In the genomic region with DNA sequence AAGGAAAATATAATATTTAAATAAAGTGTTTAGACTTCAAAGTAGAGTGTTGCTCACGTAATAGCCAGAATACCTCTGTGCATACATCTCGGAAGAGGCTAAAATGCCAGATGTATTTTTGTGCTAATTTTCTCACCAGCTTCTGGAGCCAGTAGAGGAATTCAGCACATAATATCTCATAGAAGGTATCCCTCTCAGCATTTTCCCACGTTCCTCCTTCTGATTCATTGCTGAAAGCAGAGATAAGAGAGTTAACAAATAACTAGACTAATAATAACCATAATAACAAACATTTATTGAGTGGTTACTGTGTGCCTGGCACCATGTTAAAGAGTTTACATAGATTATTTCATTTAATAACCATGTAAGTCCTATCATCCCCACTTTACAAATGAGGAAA, we compare ENCODE assay signal across 28 cellular contexts.
A peak's percentile ranks its signal among the peaks of the same experiment; 100 is the strongest.
DNase-seq lines count a peak whose midpoint lies in the region; ATAC-seq, FAIRE-seq and TF ChIP-seq lines count a peak whose summit lies in the region.
"Had no signal": no experiment of that assay in that cellular context is flagged by ENCODE, and none has a peak within 500 bp of the region (broad histone marks: within the 10 kb centered on the region; RNA-seq: fewer than 3 reads in every experiment).

No MANE protein-coding gene starts in this region.

- BruUV-seq in mammary epithelial cell (replicated peaks; lab: Mats Ljungman, UMichigan) = TSS peak; percentile 7
- no TSS peak for BruUV-seq in MCF 10A (replicated peaks; lab: Mats Ljungman, UMichigan)

- POLR2A ChIA-PET in MCF 10A (lab: Yijun Ruan, JAX) = interaction anchor here (0.6 kb wide), 1 partner anchor 167 kb away, joined by 3 read pairs; no protein-coding TSS in a partner anchor

- CTCF ChIA-PET in mammary epithelial cell (lab: Charles Lee; ENCODE audit: low non-redundant PET) = no interaction called here
- CTCF ChIA-PET in MCF 10A (lab: Yijun Ruan, JAX) = no interaction called here

- H3K27ac ChIP-seq in mammary epithelial cell (ENCODE audit: insufficient read depth, low read depth, low read length) (no peak overlapping the region), pancreas (peak overlapping the region in 1 of 4 donors; percentile 15), gastrocnemius medialis (no peak overlapping the region)
- H3K27ac ChIP-seq: 22Rv1; A549; BLaER1 treated with 17β-estradiol and CSF1 and Interleukin-3, amounts not matched to agents 10 nM and 100 nM; GM23248 had no signal

- no peak for DNase-seq in mammary epithelial cell
- DNase-seq in MCF 10A (ENCODE audit: unreplicated experiment) = no peak
- DNase-seq in fibroblast of pulmonary artery (ENCODE audit: low read depth) = peak; percentile 30
- no peak for DNase-seq in pancreas
- DNase-seq in NCI-H446 treated with DMSO at 0.1 percent for 48 hours (lab: John Stamatoyannopoulos, UW) = no peak
- DNase-seq in NCI-H345 treated with DMSO at 0.1 percent for 48 hours (lab: John Stamatoyannopoulos, UW; ENCODE audit: unreplicated experiment) = no peak
- no peak for DNase-seq in 8988T
- DNase-seq in gastrocnemius medialis = no peak
- DNase-seq: ACHN; AML-193; BE2C; CD4-positive, alpha-beta T cell; CD8-positive, alpha-beta memory T cell; DMS 273 treated with DMSO at 0.1 percent for 48 hours; DMS79; EL; GDM1; GM23248; H7; HCEC 1CT had no signal

- H3K4me2 ChIP-seq in mammary epithelial cell (ENCODE audit: insufficient read depth, low read depth, low read length) = no peak overlapping the region
- H3K4me2 ChIP-seq: A549; BLaER1 treated with 17β-estradiol and CSF1 and Interleukin-3, amounts not matched to agents 10 nM and 100 nM had no signal

- TF ChIP-seq POLR2A in gastrocnemius medialis (IDR thresholded peaks at IDR 0.05) = no peak

- H3K27me3 Mint-ChIP-seq in MCF 10A (ENCODE audit: insufficient read depth, unreplicated experiment) = no peaks in the 10 kb centered on the region
- H3K27me3 Mint-ChIP-seq: CD4-positive, alpha-beta T cell; CD8-positive, alpha-beta memory T cell had no signal

- no peak overlapping the region for H3K4me3 Mint-ChIP-seq in MCF 10A (ENCODE audit: unreplicated experiment)
- H3K4me3 Mint-ChIP-seq: CD14-positive monocyte; CD4-positive, alpha-beta T cell; CD8-positive, alpha-beta memory T cell had no signal

- ATAC-seq in pancreas (peak; percentile 50 to 84 (median 77)), gastrocnemius medialis (no peak)
- ATAC-seq: A549 had no signal

- 100% methylated on average over 3 of the region's 3 CpGs for WGBS in mammary epithelial cell (ENCODE audit: low coverage, missing lambda C conversion rate)
- WGBS in pancreas, 2 donors = 15 to 19% methylated on average over 3 of the region's 3 CpGs

- H3K4me1 ChIP-seq in mammary epithelial cell (ENCODE audit: insufficient read depth, low read length) = no peaks in the 10 kb centered on the region
- peaks cover 0 to 14% (median 8%) of the 10 kb centered on the region in 3 donors for H3K4me1 ChIP-seq in pancreas
- H3K4me1 ChIP-seq in gastrocnemius medialis = no peaks in the 10 kb centered on the region
- H3K4me1 ChIP-seq: BE2C; BLaER1 treated with 17β-estradiol and CSF1 and Interleukin-3, amounts not matched to agents 10 nM and 100 nM had no signal

- H2AFZ ChIP-seq in mammary epithelial cell (ENCODE audit: low read depth, low read length) = no peak overlapping the region
- H2AFZ ChIP-seq: GM23248 had no signal

- no peak overlapping the region for H3K4me3 ChIP-seq in mammary epithelial cell (replicated peaks in 1 of 3; ENCODE audit: insufficient read depth in 1 of 3, low read depth in 2 of 3, low read length in 3 of 3)
- no peak overlapping the region for H3K4me3 ChIP-seq in fibroblast of pulmonary artery (replicated peaks; ENCODE audit: low read depth, low read length)
- no peak overlapping the region for H3K4me3 ChIP-seq in pancreas
- no peak overlapping the region for H3K4me3 ChIP-seq in gastrocnemius medialis
- H3K4me3 ChIP-seq: A549; BLaER1 treated with 17β-estradiol and CSF1 and Interleukin-3, amounts not matched to agents 10 nM and 100 nM; GM23248 had no signal

- H3K27me3 ChIP-seq in mammary epithelial cell (ENCODE audit: insufficient read depth, low read length) (no peaks in the 10 kb centered on the region), pancreas (no peaks in the 10 kb centered on the region), gastrocnemius medialis (no peaks in the 10 kb centered on the region)
- H3K27me3 ChIP-seq: BE2C; BLaER1 treated with 17β-estradiol and CSF1 and Interleukin-3, amounts not matched to agents 10 nM and 100 nM had no signal

- no peak overlapping the region for H3K9ac ChIP-seq in mammary epithelial cell (ENCODE audit: insufficient read depth, low read length)
- H3K9ac ChIP-seq: BLaER1 treated with 17β-estradiol and CSF1 and Interleukin-3, amounts not matched to agents 10 nM and 100 nM; GM23248 had no signal

- dilution Hi-C loops in mammary epithelial cell (cut with HindIII; ENCODE audit: low sequenced_read_pairs) = no loop called here

- H3K79me2 ChIP-seq in mammary epithelial cell (ENCODE audit: insufficient read depth, low read length) = no peaks in the 10 kb centered on the region

- no peaks in the 10 kb centered on the region for H3K36me3 Mint-ChIP-seq in MCF 10A (ENCODE audit: insufficient read depth, unreplicated experiment)

- intact Hi-C loops in mammary epithelial cell (cut with micrococcal nuclease) = no loop called here
- intact Hi-C loops in MCF 10A (cut with micrococcal nuclease) = no loop called here
- intact Hi-C loops in pancreas (cut with DNase I) = no loop called here
- intact Hi-C loops in gastrocnemius medialis (cut with DNase I; ENCODE audit: low total_unique reads) = no loop called here

- TF ChIP-seq CTCF in mammary epithelial cell (conservative IDR thresholded peaks at IDR 0.05 in 1 of 2, IDR thresholded peaks at IDR 0.05 in 1 of 2; ENCODE audit: extremely low read depth in 1 of 2, insufficient read depth in 1 of 2, low read depth in 1 of 2, low read length in 2 of 2) (no peak), MCF 10A (IDR thresholded peaks at IDR 0.05; ENCODE audit: unreplicated experiment) (no peak), fibroblast of pulmonary artery (IDR thresholded peaks at IDR 0.05; ENCODE audit: low read length, missing control alignments) (no peak), pancreas (IDR thresholded peaks at IDR 0.05) (no peak), gastrocnemius medialis (IDR thresholded peaks at IDR 0.05 in 4 of 5, conservative IDR thresholded peaks at IDR 0.05 in 1 of 5) (no peak)

- H4K20me1 ChIP-seq in mammary epithelial cell (ENCODE audit: insufficient read depth, low read length) = no peaks in the 10 kb centered on the region

- no peak overlapping the region for H3K27ac Mint-ChIP-seq in MCF 10A (ENCODE audit: low read depth, unreplicated experiment)
- H3K27ac Mint-ChIP-seq: CD14-positive monocyte; CD4-positive, alpha-beta T cell; CD8-positive, alpha-beta memory T cell had no signal

- FAIRE-seq in pancreas (lab: Jason Lieb, UNC) = no peak
- FAIRE-seq: A549, D721Med, GM12891, GM18507, H1 had no signal

- H3K36me3 ChIP-seq in mammary epithelial cell (ENCODE audit: insufficient read depth, low read length) (no peaks in the 10 kb centered on the region), pancreas (no peaks in the 10 kb centered on the region), gastrocnemius medialis (no peaks in the 10 kb centered on the region)
- H3K36me3 ChIP-seq: BE2C had no signal

- no peaks in the 10 kb centered on the region for H3K4me1 Mint-ChIP-seq in MCF 10A (ENCODE audit: insufficient read depth, unreplicated experiment)
- H3K4me1 Mint-ChIP-seq: CD14-positive monocyte; CD8-positive, alpha-beta memory T cell had no signal

- H3K9me3 ChIP-seq in mammary epithelial cell (replicated peaks; ENCODE audit: insufficient read depth, low read length) (no peaks in the 10 kb centered on the region), pancreas (no peaks in the 10 kb centered on the region), gastrocnemius medialis (no peaks in the 10 kb centered on the region)
- H3K9me3 ChIP-seq: A549, BE2C had no signal

- in situ Hi-C loops in mammary epithelial cell (cut with MboI; ENCODE audit: low sequenced_read_pairs in 2 of 2) (loop anchor here (25.0 kb wide), 2 partner anchors 567 to 817 kb away; no protein-coding TSS in a partner anchor), gastrocnemius medialis (cut with MboI; ENCODE audit: low sequenced_read_pairs in 4 of 4) (loop anchor here in 2 of 4 donors (25.0 kb wide), 2 partner anchors 567 to 817 kb away; no protein-coding TSS in a partner anchor)

- H3K9me3 Mint-ChIP-seq in MCF 10A (ENCODE audit: unreplicated experiment) = no peaks in the 10 kb centered on the region
- H3K9me3 Mint-ChIP-seq: CD4-positive, alpha-beta T cell; CD8-positive, alpha-beta memory T cell had no signal

Comparison
In these comparisons a context has a peak if more than half of its experiments do, and no peak if none do; other contexts are left out.
1. ATAC-seq: peak in pancreas (4 of 4); none in gastrocnemius medialis (0 of 2).